1 cellular context compared by ENCODE assay signal in genomic region chr7:124791876-124792446, GRCh38.
TF ChIP-seq lines count a peak whose summit lies in the region.

No MANE protein-coding gene starts in this region.

TF ChIP-seq in K562, 482 proteins besides CTCF, POLR2A, EP300 and RAD21 (continued from another document):
- TF ChIP-seq ATF4 (CRISPR knock-in tag; IDR thresholded peaks at IDR 0.05) = no peak
- TF ChIP-seq MAFF (IDR thresholded peaks at IDR 0.05; ENCODE audit: low read length) = no peak
- TF ChIP-seq TBP (optimal IDR thresholded peaks at IDR 0.05; ENCODE audit: low read depth, low read length) = no peak
- no peak for TF ChIP-seq CBFB (CRISPR knock-in tag; IDR thresholded peaks at IDR 0.05)
- no peak for TF ChIP-seq ZNF436 (CRISPR knock-in tag; IDR thresholded peaks at IDR 0.05)
- TF ChIP-seq SRSF3 (IDR thresholded peaks at IDR 0.05; ENCODE audit: insufficient read depth, low read length) = no peak
- TF ChIP-seq, protein P1, sequence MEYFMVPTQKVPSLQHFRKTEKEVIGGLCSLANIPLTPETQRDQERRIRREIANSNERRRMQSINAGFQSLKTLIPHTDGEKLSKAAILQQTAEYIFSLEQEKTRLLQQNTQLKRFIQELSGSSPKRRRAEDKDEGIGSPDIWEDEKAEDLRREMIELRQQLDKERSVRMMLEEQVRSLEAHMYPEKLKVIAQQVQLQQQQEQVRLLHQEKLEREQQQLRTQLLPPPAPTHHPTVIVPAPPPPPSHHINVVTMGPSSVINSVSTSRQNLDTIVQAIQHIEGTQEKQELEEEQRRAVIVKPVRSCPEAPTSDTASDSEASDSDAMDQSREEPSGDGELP (CRISPR knock-in tag; IDR thresholded peaks at IDR 0.05; ENCODE audit: borderline replicate concordance) = no peak
- TF ChIP-seq KLF6 (CRISPR knock-in tag; IDR thresholded peaks at IDR 0.05; ENCODE audit: borderline replicate concordance) = no peak
- TF ChIP-seq MAFG (tag; conservative IDR thresholded peaks at IDR 0.05) = peak; percentile 54; the same call in 1 of the 2 replicates
- TF ChIP-seq ZNF445 (CRISPR knock-in tag; IDR thresholded peaks at IDR 0.05; ENCODE audit: low read depth) = no peak
- no peak for TF ChIP-seq SMAD1 (IDR thresholded peaks at IDR 0.05; ENCODE audit: low read depth, low read length, partially characterized antibody)
- no peak for TF ChIP-seq ZNF165 (CRISPR knock-in tag; IDR thresholded peaks at IDR 0.05; ENCODE audit: borderline replicate concordance)
- TF ChIP-seq NCOA4 (IDR thresholded peaks at IDR 0.05; ENCODE audit: partially characterized antibody) = no peak
- TF ChIP-seq ZNF740 (CRISPR knock-in tag; IDR thresholded peaks at IDR 0.05) = no peak
- TF ChIP-seq ZNF740 (tag; IDR thresholded peaks at IDR 0.05) = no peak
- TF ChIP-seq C11orf30 (IDR thresholded peaks at IDR 0.05; ENCODE audit: low read depth) = peak; percentile 58; the same call in 1 of the 2 replicates
- TF ChIP-seq ZNF77 (CRISPR knock-in tag; IDR thresholded peaks at IDR 0.05) = no peak
TF ChIP-seq in K562: peak in this region for 3.
